ENCODE assay signal across 13 cellular contexts in genomic region chr2:133362061-133362476, GRCh38.
DNase-seq lines count a peak whose midpoint lies in the region; ATAC-seq and TF ChIP-seq lines count a peak whose summit lies in the region.
"Had no signal": no experiment of that assay in that cellular context is flagged by ENCODE, and none has a peak within 500 bp of the region (broad histone marks: within the 10 kb centered on the region; RNA-seq: fewer than 3 reads in every experiment).

No MANE protein-coding gene starts in this region.

- no peaks in the 10 kb centered on the region for H3K36me3 Mint-ChIP-seq in progenitor cell of endocrine pancreas (ENCODE audit: insufficient read depth)
- H3K36me3 Mint-ChIP-seq: natural killer cell treated with Interleukin-12 subunit alpha and Interleukin-12 subunit beta and Interleukin-15 and Interleukin-18, amount 100 ng/mL, for 72 hours had no signal

- no peaks in the 10 kb centered on the region for H3K27me3 Mint-ChIP-seq in progenitor cell of endocrine pancreas
- H3K27me3 Mint-ChIP-seq: central memory CD8-positive, alpha-beta T cell; natural killer cell treated with Interleukin-12 subunit alpha and Interleukin-12 subunit beta and Interleukin-15 and Interleukin-18, amount 100 ng/mL, for 72 hours had no signal

- intact Hi-C loops in posterior cingulate gyrus (cut with DNase I): no loop called here

- DNase-seq in GM03348 (ENCODE audit: low spot score) (peak; percentile 56), NCI-H460 (ENCODE audit: extremely low read depth, low read depth) (peak; percentile 63), epithelial cell of esophagus (ENCODE audit: low read depth) (peak; percentile 66), renal cortical epithelial cell (ENCODE audit: low read depth) (peak; percentile 40), progenitor cell of endocrine pancreas (ENCODE audit: low spot score, unreplicated experiment) (no peak), mucosa of gallbladder (ENCODE audit: low spot score) (no peak), posterior cingulate gyrus (no peak)
- DNase-seq: activated CD8-positive, alpha-beta memory T cell treated with anti-CD3 and anti-CD28 coated beads, Interleukin-2, amount 50 U/mL, for 4 hours had no signal

- ATAC-seq in HG03280 (IDR thresholded peaks at IDR 0.05; ENCODE audit: unreplicated experiment): no peak
- ATAC-seq: K562; natural killer cell treated with Interleukin-12 subunit alpha and Interleukin-12 subunit beta and Interleukin-15 and Interleukin-18, amount 100 ng/mL, for 72 hours had no signal

- no peak overlapping the region for H3K27ac Mint-ChIP-seq in progenitor cell of endocrine pancreas
- H3K27ac Mint-ChIP-seq: natural killer cell treated with Interleukin-12 subunit alpha and Interleukin-12 subunit beta and Interleukin-15 and Interleukin-18, amount 100 ng/mL, for 72 hours had no signal

- H3K9me3 Mint-ChIP-seq in progenitor cell of endocrine pancreas (ENCODE audit: low read depth): no peaks in the 10 kb centered on the region

- no peak overlapping the region for H3K4me3 Mint-ChIP-seq in progenitor cell of endocrine pancreas (ENCODE audit: low read depth)
- H3K4me3 Mint-ChIP-seq: central memory CD8-positive, alpha-beta T cell; natural killer cell treated with Interleukin-12 subunit alpha and Interleukin-12 subunit beta and Interleukin-15 and Interleukin-18, amount 100 ng/mL, for 72 hours had no signal

- peaks cover 12% of the 10 kb centered on the region for H3K4me1 Mint-ChIP-seq in progenitor cell of endocrine pancreas (ENCODE audit: low read depth)
- H3K4me1 Mint-ChIP-seq: central memory CD8-positive, alpha-beta T cell had no signal

- no peak overlapping the region for H3K4me3 ChIP-seq in epithelial cell of esophagus (ENCODE audit: low read length)
- H3K4me3 ChIP-seq: K562, vagina had no signal

- TF ChIP-seq CTCF in epithelial cell of esophagus (IDR thresholded peaks at IDR 0.05; ENCODE audit: insufficient read depth, low read depth, low read length, missing control alignments) (no peak), progenitor cell of endocrine pancreas (IDR thresholded peaks at IDR 0.05; ENCODE audit: unreplicated experiment) (no peak)

Comparison
In these comparisons a context has a peak if more than half of its experiments do, and no peak if none do; other contexts are left out.
1. DNase-seq: peak in GM03348 (single experiment), NCI-H460 (single experiment), epithelial cell of esophagus (single experiment) and renal cortical epithelial cell (single experiment); none in progenitor cell of endocrine pancreas (single experiment), mucosa of gallbladder (single experiment) and posterior cingulate gyrus (0 of 10).